Comparison of ENCODE assay signal across 16 cellular contexts in the genomic region with DNA sequence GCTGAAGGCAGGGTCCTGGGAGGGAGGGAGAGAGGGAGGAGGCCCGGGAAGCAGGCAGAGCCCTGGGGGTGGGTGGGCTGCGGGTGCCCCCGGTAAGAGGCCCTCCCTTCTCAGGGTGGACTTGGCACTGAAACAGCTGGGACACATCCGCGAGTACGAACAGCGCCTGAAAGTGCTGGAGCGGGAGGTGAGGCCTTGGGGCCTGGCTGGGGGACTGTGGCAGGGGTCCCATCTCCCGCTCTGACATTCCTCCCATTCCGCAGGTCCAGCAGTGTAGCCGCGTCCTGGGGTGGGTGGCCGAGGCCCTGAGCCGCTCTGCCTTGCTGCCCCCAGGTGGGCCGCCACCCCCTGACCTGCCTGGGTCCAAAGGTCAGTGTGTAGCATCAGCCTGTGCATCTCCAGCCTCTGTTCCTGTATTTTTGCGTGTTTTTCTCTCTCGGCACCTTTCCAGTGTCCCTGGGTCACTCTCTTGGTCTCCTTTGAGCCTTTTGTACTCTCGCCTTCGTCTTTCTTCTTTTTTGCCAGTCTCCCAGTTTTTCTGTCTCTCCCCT. TPM values are rescaled to one million over a fixed set of nuclear protein-coding genes. Genes with fewer than 3 reads are reported as not detected.
DNase-seq lines count a peak whose midpoint lies in the region; ATAC-seq and TF ChIP-seq lines count a peak whose summit lies in the region.
"Had no signal": no experiment of that assay in that cellular context is flagged by ENCODE, and none has a peak within 500 bp of the region (broad histone marks: within the 10 kb centered on the region; RNA-seq: fewer than 3 reads in every experiment).

No MANE protein-coding gene starts in this region.

- peaks cover 11% of the 10 kb centered on the region for H3K9me3 Mint-ChIP-seq in WTC11
- H3K9me3 Mint-ChIP-seq: activated naive CD4-positive, alpha-beta T cell treated with anti-CD3 and anti-CD28 coated beads, Interleukin-2, amount 50 U/mL, for 24 hours had no signal

- peaks cover 2% of the 10 kb centered on the region; the same call in 1 of the 2 replicates for H3K27me3 Mint-ChIP-seq in WTC11 (ENCODE audit: low read depth)
- H3K27me3 Mint-ChIP-seq: activated naive CD4-positive, alpha-beta T cell treated with anti-CD3 and anti-CD28 coated beads, Interleukin-2, amount 50 U/mL, for 24 hours had no signal

- DNase-seq in WTC11 (ENCODE audit: low spot score) (no peak), sciatic nerve (ENCODE audit: low spot score) (no peak), activated T-cell treated with anti-CD3 and anti-CD28 coated beads for 4 hours (no peak)
- no peak for DNase-seq in central memory CD4-positive, alpha-beta T cell
- DNase-seq: NCI-H1436 treated with DMSO at 0.1 percent for 48 hours had no signal

- ATAC-seq in WTC11 (peak; percentile 5; the same call in 1 of the 2 replicates), sciatic nerve (peak; percentile 21), HG03108 (IDR thresholded peaks at IDR 0.05; ENCODE audit: unreplicated experiment) (no peak), GM18870 (IDR thresholded peaks at IDR 0.05; ENCODE audit: unreplicated experiment) (no peak)

- H3K9me3 ChIP-seq in DOHH2 (ENCODE audit: control insufficient read depth, insufficient read depth, low read length) (no peaks in the 10 kb centered on the region), iPS-20b (ENCODE audit: insufficient read depth, low read depth, low read length) (no peaks in the 10 kb centered on the region)
- H3K9me3 ChIP-seq: HAP-1, SJCRH30 had no signal

- H3K27me3 ChIP-seq in DOHH2 (ENCODE audit: control insufficient read depth, low read length) (0 out of 2 replicates have a peak, but pooled peaks cover 3% of the 10 kb centered on the region), iPS-20b (ENCODE audit: insufficient read depth, low read length) (0 out of 2 replicates have a peak, but pooled peaks cover 5% of the 10 kb centered on the region)
- H3K27me3 ChIP-seq: SJCRH30 had no signal

- TF ChIP-seq CTCF in DOHH2 (IDR thresholded peaks at IDR 0.05; ENCODE audit: low read depth, low read length, poor library complexity, severe bottlenecking) = no peak
- TF ChIP-seq CTCF in WTC11 (IDR thresholded peaks at IDR 0.05) = no peak

- H3K4me3 Mint-ChIP-seq in WTC11 = peak overlapping the region; percentile 75
- H3K4me3 Mint-ChIP-seq: activated CD8-positive, alpha-beta memory T cell treated with anti-CD3 and anti-CD28 coated beads, Interleukin-2, amount 10 ng/mL, durations not matched to agents 7 days and 5 days; activated naive CD4-positive, alpha-beta T cell treated with anti-CD3 and anti-CD28 coated beads, Interleukin-2, amount 50 U/mL, for 24 hours had no signal

- H3K4me1 Mint-ChIP-seq in WTC11 = peaks cover 7% of the 10 kb centered on the region

- peak overlapping the region; percentile 61; the same call in 1 of the 2 replicates for H3K9ac ChIP-seq in iPS-20b (ENCODE audit: low read depth, low read length)
- H3K9ac ChIP-seq: KMS-11 had no signal

- H3K36me3 Mint-ChIP-seq in WTC11 = peaks cover 16% of the 10 kb centered on the region
- H3K36me3 Mint-ChIP-seq: activated CD8-positive, alpha-beta memory T cell treated with anti-CD3 and anti-CD28 coated beads, Interleukin-2, amount 10 ng/mL, durations not matched to agents 7 days and 5 days; activated naive CD4-positive, alpha-beta T cell treated with anti-CD3 and anti-CD28 coated beads, Interleukin-2, amount 50 U/mL, for 24 hours had no signal

- intact Hi-C loops in sciatic nerve (cut with DNase I) = no loop called here

- H3K36me3 ChIP-seq in DOHH2 (ENCODE audit: control insufficient read depth, low read length) (no peaks in the 10 kb centered on the region), iPS-20b (ENCODE audit: insufficient read depth, low read depth, low read length) (no peaks in the 10 kb centered on the region)
- H3K36me3 ChIP-seq: SJCRH30 had no signal

- H3K4me3 ChIP-seq in DOHH2 (ENCODE audit: low read length) = no peak overlapping the region
- H3K4me3 ChIP-seq in iPS-20b (ENCODE audit: low read length) = peak overlapping the region; percentile 72; the same call in 1 of the 2 replicates
- H3K4me3 ChIP-seq: HAP-1, SJCRH30 had no signal

- H3K4me1 ChIP-seq in DOHH2 (ENCODE audit: control insufficient read depth, low read length) = peaks cover 55% of the 10 kb centered on the region
- H3K4me1 ChIP-seq in iPS-20b (ENCODE audit: insufficient read depth, low read length) = no peaks in the 10 kb centered on the region
- H3K4me1 ChIP-seq: HAP-1 had no signal

- no peaks in the 10 kb centered on the region for H3K79me2 ChIP-seq in DOHH2 (ENCODE audit: control insufficient read depth, low read length)

- H4K20me1 ChIP-seq in DOHH2 (ENCODE audit: control insufficient read depth, insufficient read depth, low read depth, low read length) = no peaks in the 10 kb centered on the region

- H3K9me2 ChIP-seq in DOHH2 (replicated peaks; ENCODE audit: control insufficient read depth, low read length) = no peaks in the 10 kb centered on the region

- peaks cover 10% of the 10 kb centered on the region for H3F3A ChIP-seq in DOHH2 (ENCODE audit: control insufficient read depth, insufficient read depth)

- peak overlapping the region; percentile 78 for H3K27ac Mint-ChIP-seq in WTC11
- H3K27ac Mint-ChIP-seq: activated CD8-positive, alpha-beta memory T cell treated with anti-CD3 and anti-CD28 coated beads, Interleukin-2, amount 10 ng/mL, durations not matched to agents 7 days and 5 days; activated naive CD4-positive, alpha-beta T cell treated with anti-CD3 and anti-CD28 coated beads, Interleukin-2, amount 50 U/mL, for 24 hours had no signal

- CTCF ChIA-PET in WTC11 (lab: Charles Lee) = interaction anchor here (0.5 to 1.8 kb wide), 44 partner anchors 8 to 732 kb away, joined by 3 to 35 read pairs (median 6); a partner anchor contains a TSS

- POLR2A ChIA-PET in WTC11 (lab: Charles Lee) = interaction anchor here (0.8 to 1.5 kb wide), 4 partner anchors 12 to 146 kb away, joined by 3 to 7 read pairs (median 4); no protein-coding TSS in a partner anchor

- 0 out of 2 replicates have a peak overlapping the region, but pooled peaks have one; percentile 40 for H3K4me2 ChIP-seq in DOHH2 (ENCODE audit: low read length)
- H3K4me2 ChIP-seq: KMS-11 had no signal

- no peak overlapping the region for H3K27ac ChIP-seq in DOHH2 (ENCODE audit: low read depth, low read length)
- no peak overlapping the region for H3K27ac ChIP-seq in iPS-20b (ENCODE audit: low read length)
- H3K27ac ChIP-seq: KMS-11, SJCRH30 had no signal

TF ChIP-seq in WTC11, 78 proteins besides CTCF, POLR2A, EP300 and RAD21:
- no peak for TF ChIP-seq GRHL2 (CRISPR knock-in tag; IDR thresholded peaks at IDR 0.05; ENCODE audit: insufficient replicate concordance, severe bottlenecking)
- TF ChIP-seq, protein P1, sequence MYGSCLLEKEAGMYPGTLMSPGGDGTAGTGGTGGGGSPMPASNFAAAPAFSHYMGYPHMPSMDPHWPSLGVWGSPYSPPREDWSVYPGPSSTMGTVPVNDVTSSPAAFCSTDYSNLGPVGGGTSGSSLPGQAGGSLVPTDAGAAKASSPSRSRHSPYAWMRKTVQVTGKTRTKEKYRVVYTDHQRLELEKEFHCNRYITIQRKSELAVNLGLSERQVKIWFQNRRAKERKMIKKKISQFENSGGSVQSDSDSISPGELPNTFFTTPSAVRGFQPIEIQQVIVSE (CRISPR knock-in tag; IDR thresholded peaks at IDR 0.05; ENCODE audit: borderline replicate concordance) = no peak
- no peak for TF ChIP-seq ZNF317 (CRISPR knock-in tag; IDR thresholded peaks at IDR 0.05; ENCODE audit: borderline replicate concordance, low read depth)

RNA-seq across cellular contexts. Expression of a gene that starts 53.4 kb away (rescaled TPM):
- 15.5 to 24.8 TPM (median 23.6 TPM) in 3 replicates for total RNA-seq in WTC11 (2021)
- total RNA-seq in sciatic nerve = 32.5 TPM

RNA-seq across cellular contexts. Expression of a gene that starts 55.8 kb away (rescaled TPM):
- total RNA-seq in WTC11 (2021) = 1.9 to 5.0 TPM (median 4.6 TPM) in 3 replicates
- total RNA-seq in sciatic nerve = 5.1 TPM
- total RNA-seq: activated CD8-positive, alpha-beta memory T cell treated with anti-CD3 and anti-CD28 coated beads, Interleukin-2, amount 10 ng/mL, durations not matched to agents 7 days and 5 days; glomerular endothelial cell; renal cortical epithelial cell had no signal

Comparison
In these comparisons a context has a peak if more than half of its experiments do, and no peak if none do; other contexts are left out.
1. ATAC-seq: peak in WTC11 (single experiment) and sciatic nerve (single experiment); none in HG03108 (single experiment) and GM18870 (single experiment).